Comparison of ENCODE assay signal across 13 cellular contexts in the genomic region with DNA sequence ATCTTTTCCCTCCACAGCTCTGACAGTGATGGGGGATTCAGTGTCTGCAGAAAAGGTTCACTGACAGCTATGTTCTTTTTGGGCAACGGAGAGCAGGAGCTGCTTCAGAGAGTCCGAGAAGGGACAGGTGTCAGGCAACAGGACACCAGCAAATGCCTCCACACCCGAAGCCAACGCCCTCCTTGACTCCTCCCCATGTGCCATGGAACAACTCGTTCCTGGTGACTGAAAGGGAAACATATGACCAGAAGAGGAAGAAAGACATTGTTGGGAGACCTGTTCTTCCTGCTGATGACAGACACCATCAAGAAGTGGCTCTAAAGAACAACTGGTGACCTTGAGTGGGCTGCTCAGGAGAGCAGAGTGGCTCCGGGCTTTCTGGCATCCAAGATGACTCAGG.
"Had no signal": no experiment of that assay in that cellular context is flagged by ENCODE, and none has a peak within 500 bp of the region (broad histone marks: within the 10 kb centered on the region; RNA-seq: fewer than 3 reads in every experiment).

No MANE protein-coding gene starts in this region.

- H3K4me3 ChIP-seq: cardiac muscle cell, tibial artery had no signal

- ATAC-seq: left lobe of liver; stimulated activated naive CD8-positive, alpha-beta T cell treated with anti-CD3 and anti-CD28 coated beads, Interleukin-15, Interleukin-2, amounts not matched to agents 100 U/mL and 50 U/mL, for 24 hours had no signal

- DNase-seq: activated CD4-positive, alpha-beta T cell treated with anti-CD3 and anti-CD28 coated beads, Interleukin-2, amount 50 U/mL, for 4 hours; activated gamma-delta T cell; endodermal cell; head of caudate nucleus; midbrain; nephron progenitor cell; nucleus accumbens; stimulated activated naive CD8-positive, alpha-beta T cell treated with anti-CD3 and anti-CD28 coated beads, Interleukin-15, Interleukin-2, amounts not matched to agents 100 U/mL and 50 U/mL, for 24 hours; substantia nigra; SW 1271 had no signal

- H3K4me1 ChIP-seq: tibial artery had no signal

- H3K27ac ChIP-seq: cardiac muscle cell, tibial artery had no signal

- H3K9me3 ChIP-seq: tibial artery had no signal

- H3K27me3 ChIP-seq: cardiac muscle cell, tibial artery had no signal

- H3K36me3 ChIP-seq: cardiac muscle cell, tibial artery had no signal
